Comparison of ENCODE assay signal across 11 cellular contexts in the genomic region with DNA sequence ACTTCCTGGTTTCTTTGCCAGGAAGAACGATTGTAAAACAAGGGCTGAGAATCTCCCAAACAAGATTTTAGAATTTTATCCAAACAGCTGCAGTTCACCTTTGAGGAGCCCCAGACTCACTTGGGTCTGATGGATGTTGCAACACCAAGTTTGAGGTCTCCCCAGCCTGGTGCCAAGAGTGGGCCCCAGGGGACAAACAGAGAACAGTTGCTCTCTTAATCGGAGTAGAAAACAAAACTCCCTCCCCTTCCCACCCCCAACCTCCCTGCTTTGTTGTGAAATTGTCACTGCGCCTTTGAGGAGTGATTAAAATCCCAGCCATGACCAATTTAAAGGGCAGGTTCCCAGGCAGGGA.
DNase-seq lines count a peak whose midpoint lies in the region; TF ChIP-seq lines count a peak whose summit lies in the region.
"Had no signal": no experiment of that assay in that cellular context is flagged by ENCODE, and none has a peak within 500 bp of the region (broad histone marks: within the 10 kb centered on the region; RNA-seq: fewer than 3 reads in every experiment).

No MANE protein-coding gene starts in this region.

- DNase-seq in ELF-1 (ENCODE audit: low read depth, low spot score) (peak; percentile 44), NCI-H2171 (lab: John Stamatoyannopoulos, UW) (peak; percentile 70), fibroblast of mammary gland (ENCODE audit: low read depth) (peak; percentile 67), renal cortical epithelial cell (ENCODE audit: low read depth) (peak; percentile 55), NCI-H146 treated with DMSO at 0.1 percent for 48 hours (lab: John Stamatoyannopoulos, UW; ENCODE audit: unreplicated experiment) (no peak), hepatic stellate cell (ENCODE audit: low spot score) (no peak), amniotic stem cell (lab: John Stamatoyannopoulos, UW) (no peak), GOT3 (lab: John Stamatoyannopoulos, UW) (no peak)
- DNase-seq: activated CD4-positive, alpha-beta T cell treated with anti-CD3 and anti-CD28 coated beads, Interleukin-2, amount 10 ng/mL, durations not matched to agents 24 days and 14 days; NCI-H2029 had no signal

- H3K4me3 ChIP-seq in fibroblast of mammary gland (ENCODE audit: control insufficient read depth, low read depth, low read length) = peak overlapping the region; percentile 30
- H3K4me3 ChIP-seq: cardiac muscle cell had no signal

- TF ChIP-seq CTCF in fibroblast of mammary gland (conservative IDR thresholded peaks at IDR 0.05; ENCODE audit: control insufficient read depth, insufficient read depth, low read depth, low read length) = no peak

Comparison
In these comparisons a context has a peak if more than half of its experiments do, and no peak if none do; other contexts are left out.
1. DNase-seq: peak in ELF-1 (single experiment), NCI-H2171 (single experiment), fibroblast of mammary gland (single experiment) and renal cortical epithelial cell (single experiment); none in NCI-H146 treated with DMSO at 0.1 percent for 48 hours (single experiment), hepatic stellate cell (single experiment), amniotic stem cell (single experiment) and GOT3 (single experiment).